10 cellular contexts compared by ENCODE assay signal in the genomic region with DNA sequence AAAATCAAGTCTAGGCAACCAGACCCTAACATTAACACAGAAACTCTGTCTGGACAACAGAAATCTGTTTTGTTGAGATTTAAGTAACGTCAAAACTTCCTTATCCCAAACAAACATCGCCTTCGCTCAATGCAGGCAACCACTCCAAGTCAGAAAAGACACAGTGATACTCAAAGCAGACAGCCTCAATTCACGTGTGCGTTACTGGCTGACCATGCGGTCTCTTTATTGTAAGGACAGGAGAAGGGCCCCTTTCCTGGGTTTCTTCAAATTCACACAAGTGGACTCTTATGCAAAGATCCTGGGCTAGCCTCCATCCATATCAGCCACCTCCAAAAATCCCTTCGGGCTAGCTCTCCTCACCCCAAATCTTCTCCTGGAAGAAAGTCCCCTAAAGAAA.
DNase-seq lines count a peak whose midpoint lies in the region; ATAC-seq and TF ChIP-seq lines count a peak whose summit lies in the region.
"Had no signal": no experiment of that assay in that cellular context is flagged by ENCODE, and none has a peak within 500 bp of the region (broad histone marks: within the 10 kb centered on the region; RNA-seq: fewer than 3 reads in every experiment).

No MANE protein-coding gene starts in this region.

- peak overlapping the region; percentile 77 for H3K27ac ChIP-seq in colonic mucosa

- H3K4me3 ChIP-seq in NT2/D1 (ENCODE audit: insufficient read length, low read depth) (no peak overlapping the region), colonic mucosa (peak overlapping the region; percentile 70)

- H3K27me3 ChIP-seq in NT2/D1 (ENCODE audit: insufficient read depth, insufficient read length): peaks cover 34% of the 10 kb centered on the region
- H3K27me3 ChIP-seq in colonic mucosa: peaks cover 5% of the 10 kb centered on the region

- H3K36me3 ChIP-seq in NT2/D1 (ENCODE audit: insufficient read depth, insufficient read length, low read length) (no peaks in the 10 kb centered on the region), colonic mucosa (no peaks in the 10 kb centered on the region)

- peaks cover 3% of the 10 kb centered on the region for H3K4me1 ChIP-seq in NT2/D1 (ENCODE audit: insufficient read depth, insufficient read length)
- H3K4me1 ChIP-seq in colonic mucosa: no peaks in the 10 kb centered on the region

- peak overlapping the region; percentile 45 for H3K9ac ChIP-seq in NT2/D1 (ENCODE audit: insufficient read length, low read depth)
- H3K9ac ChIP-seq in colonic mucosa (ENCODE audit: low read depth in 2 of 2, low read length in 2 of 2): peak overlapping the region in 1 of 2 donors; percentile 76

- no peaks in the 10 kb centered on the region for H3K36me3 Mint-ChIP-seq in osteocyte (ENCODE audit: unreplicated experiment)

- peak overlapping the region; percentile 90 for H3K27ac Mint-ChIP-seq in osteocyte (ENCODE audit: unreplicated experiment)

- H3K9me3 ChIP-seq in NT2/D1 (ENCODE audit: insufficient read depth, low read length) (no peaks in the 10 kb centered on the region), colonic mucosa (no peaks in the 10 kb centered on the region)

- intact Hi-C loops in colonic mucosa (cut with DNase I): no loop called here

- DNase-seq in DMS153 treated with DMSO at 0.1 percent for 48 hours (lab: John Stamatoyannopoulos, UW; ENCODE audit: unreplicated experiment) (peak; percentile 80), DMS153 (lab: John Stamatoyannopoulos, UW) (no peak), NT2/D1 (ENCODE audit: low read depth, low spot score) (no peak), colonic mucosa (peak; percentile 27), osteocyte (ENCODE audit: extremely low spot score, unreplicated experiment) (no peak), NCI-H2227 treated with DMSO at 0.1 percent for 48 hours (lab: John Stamatoyannopoulos, UW) (no peak)
- DNase-seq: 8988T, NCI-H446 had no signal

- ATAC-seq in GM19452 (IDR thresholded peaks at IDR 0.05; ENCODE audit: unreplicated experiment) (no peak), HG03354 (IDR thresholded peaks at IDR 0.05; ENCODE audit: poor library complexity, severe bottlenecking, unreplicated experiment) (no peak)

- peaks cover 47% of the 10 kb centered on the region for H3K4me1 Mint-ChIP-seq in osteocyte (ENCODE audit: unreplicated experiment)

- H3K9me3 Mint-ChIP-seq in osteocyte (ENCODE audit: unreplicated experiment): no peaks in the 10 kb centered on the region

- H3K27me3 Mint-ChIP-seq in osteocyte (ENCODE audit: unreplicated experiment): no peaks in the 10 kb centered on the region

- TF ChIP-seq CTCF in colonic mucosa (IDR thresholded peaks at IDR 0.05) (no peak), osteocyte (IDR thresholded peaks at IDR 0.05) (no peak)

- H3K4me3 Mint-ChIP-seq in osteocyte (ENCODE audit: unreplicated experiment): peak overlapping the region; percentile 35

Comparison
In these comparisons a context has a peak if more than half of its experiments do, and no peak if none do; other contexts are left out.
1. DNase-seq: peak in DMS153 treated with DMSO at 0.1 percent for 48 hours (single experiment) and colonic mucosa (single experiment); none in DMS153 (single experiment), NT2/D1 (single experiment), osteocyte (single experiment) and NCI-H2227 treated with DMSO at 0.1 percent for 48 hours (single experiment).